9 cellular contexts compared by ENCODE assay signal in genomic region chr2:68653538-68653982, GRCh38. TPM values are rescaled to one million over a fixed set of nuclear protein-coding genes. Genes with fewer than 3 reads are reported as not detected.
DNase-seq lines count a peak whose midpoint lies in the region; ATAC-seq, FAIRE-seq and TF ChIP-seq lines count a peak whose summit lies in the region.
"Had no signal": no experiment of that assay in that cellular context is flagged by ENCODE, and none has a peak within 500 bp of the region (broad histone marks: within the 10 kb centered on the region; RNA-seq: fewer than 3 reads in every experiment).

No MANE protein-coding gene starts in this region.

- POLR2A ChIA-PET in K562 (lab: Yijun Ruan, JAX): interaction anchor here (0.5 to 3.6 kb wide), 5 partner anchors 9 to 1316 kb away, joined by 3 to 14 read pairs (median 4); partner anchors contain the start of gene PROKR1

- no peak overlapping the region for H3K4me3 ChIP-seq in RWPE2 (ENCODE audit: severe bottlenecking)
- no peak overlapping the region for H3K4me3 ChIP-seq in K562
- H3K4me3 ChIP-seq in skeletal muscle cell (ENCODE audit: low read depth, low read length): no peak overlapping the region

- CTCF ChIA-PET in K562 (lab: Yijun Ruan, JAX; ENCODE audit: low intra/inter-chr PET ratio): no interaction called here

- H3K36me3 ChIP-seq in RWPE2 (ENCODE audit: low read depth) (no peaks in the 10 kb centered on the region), K562 (ENCODE audit: control insufficient read depth, insufficient read depth, low read length) (no peaks in the 10 kb centered on the region; the same call in 2 of the 3 replicates)

- H3K9me1 ChIP-seq in K562 (ENCODE audit: control insufficient read depth, insufficient read depth, low read length): no peaks in the 10 kb centered on the region

- BruUV-seq in K562 (replicated peaks; lab: Mats Ljungman, UMichigan): no TSS peak

- peak overlapping the region; percentile 72 for H3K4me2 ChIP-seq in K562 (ENCODE audit: insufficient read depth, low read length)

- in situ Hi-C loops in K562 (cut with MboI): no loop called here

- WGBS in K562 (ENCODE audit: insufficient coverage, low coverage, missing lambda C conversion rate): 0% methylated on average over 10 of the region's 10 CpGs

- H3K27me3 ChIP-seq in RWPE2 (ENCODE audit: insufficient read depth, poor library complexity, severe bottlenecking) (no peaks in the 10 kb centered on the region), K562 (ENCODE audit: control insufficient read depth in 2 of 2, insufficient read depth in 2 of 2, low read length in 2 of 2) (no peaks in the 10 kb centered on the region)

- TF ChIP-seq CTCF in RWPE2 (IDR thresholded peaks at IDR 0.05; ENCODE audit: poor library complexity, severe bottlenecking) (no peak), K562 (IDR thresholded peaks at IDR 0.05 in 2 of 3, conservative IDR thresholded peaks at IDR 0.05 in 1 of 3; ENCODE audit: insufficient read depth in 2 of 3, low read depth in 1 of 3, low read length in 3 of 3) (no peak)

- no peak for TF ChIP-seq POLR2A in K562 (conservative IDR thresholded peaks at IDR 0.05)

- no peaks in the 10 kb centered on the region for H3K9me3 ChIP-seq in RWPE2 (ENCODE audit: severe bottlenecking)
- H3K9me3 ChIP-seq in K562 (replicated peaks; ENCODE audit: control insufficient read depth, insufficient read depth, low read depth, low read length): no peaks in the 10 kb centered on the region

- H4K20me1 ChIP-seq in K562 (replicated peaks; ENCODE audit: control insufficient read depth, insufficient read depth, low read length): no peaks in the 10 kb centered on the region

- H3K27ac ChIP-seq in RWPE2 (ENCODE audit: poor library complexity, severe bottlenecking) (no peak overlapping the region), K562 (ENCODE audit: extremely low read depth, low read depth, low read length) (peak overlapping the region; percentile 61)
- H3K27ac ChIP-seq: parathyroid adenoma had no signal

- TF ChIP-seq RAD21 in K562 (CRISPR knock-in tag; conservative IDR thresholded peaks at IDR 0.05 in 1 of 2, IDR thresholded peaks at IDR 0.05 in 1 of 2): no peak; a peak in 1 of 4 replicates

- ATAC-seq in GM18867 (IDR thresholded peaks at IDR 0.05; ENCODE audit: unreplicated experiment): peak; percentile 88
- ATAC-seq in HG02798 (IDR thresholded peaks at IDR 0.05; ENCODE audit: poor library complexity, unreplicated experiment): peak; percentile 77
- peak; percentile 76 for ATAC-seq in RWPE2 (ENCODE audit: low read depth)
- peak; percentile 56 for ATAC-seq in K562

- no peak; the same call in 1 of the 2 replicates for TF ChIP-seq EP300 in K562 (IDR thresholded peaks at IDR 0.05; ENCODE audit: low read length)

- H3K9ac ChIP-seq in K562 (ENCODE audit: insufficient read depth in 1 of 2, low read depth in 2 of 2, low read length in 2 of 2): peak overlapping the region; percentile 24 to 26; a peak in 2 of 4 replicates
- H3K9ac ChIP-seq: parathyroid adenoma had no signal

- no peak for DNase-seq in RWPE2 (ENCODE audit: low spot score)
- DNase-seq in K562 (ENCODE audit: extremely low read depth in 1 of 4, low spot score in 3 of 4): peak; percentile 41 to 87 (median 56)
- DNase-seq in skeletal muscle cell (ENCODE audit: low read depth): peak; percentile 37
- DNase-seq in NCI-H2171 (lab: John Stamatoyannopoulos, UW): no peak
- no peak for DNase-seq in NCI-H146 treated with DMSO at 0.1 percent for 48 hours (lab: John Stamatoyannopoulos, UW; ENCODE audit: unreplicated experiment)
- DNase-seq in AG20443 (ENCODE audit: low spot score): no peak

- intact Hi-C loops in K562 (cut with micrococcal nuclease): no loop called here

- H3K4me1 ChIP-seq in RWPE2 (ENCODE audit: insufficient read depth, poor library complexity, severe bottlenecking): no peaks in the 10 kb centered on the region
- peaks cover 18 to 40% of the 10 kb centered on the region in 2 experiments for H3K4me1 ChIP-seq in K562 (replicated peaks in 1 of 2; ENCODE audit: control insufficient read depth in 2 of 2, insufficient read depth in 2 of 2, low read length in 2 of 2)
- H3K4me1 ChIP-seq: parathyroid adenoma had no signal

- FAIRE-seq in K562 (lab: Jason Lieb, UNC): peak; percentile 86

- no peaks in the 10 kb centered on the region for H3K79me2 ChIP-seq in K562 (ENCODE audit: control insufficient read depth, insufficient read depth, low read length)
- H3K79me2 ChIP-seq: parathyroid adenoma had no signal

- H2AFZ ChIP-seq in K562 (ENCODE audit: low read depth, low read length): peak overlapping the region; percentile 84
- H2AFZ ChIP-seq: parathyroid adenoma had no signal

TF ChIP-seq in K562, 482 proteins besides CTCF, POLR2A, EP300 and RAD21 (continues in another document):
- peak; percentile 74 for TF ChIP-seq ARID1B (IDR thresholded peaks at IDR 0.05)
- 0 out of 4 replicates have a peak, but pooled peaks of 1 of the 2 experiments have one; percentile 30 for TF ChIP-seq MNT (conservative IDR thresholded peaks at IDR 0.05)
- no peak for TF ChIP-seq ZNF785 (CRISPR knock-in tag; IDR thresholded peaks at IDR 0.05)
- TF ChIP-seq CLOCK (CRISPR knock-in tag; IDR thresholded peaks at IDR 0.05; ENCODE audit: borderline replicate concordance): no peak
- peak; percentile 44; the same call in 1 of the 2 replicates for TF ChIP-seq SMARCC2 (IDR thresholded peaks at IDR 0.05; ENCODE audit: low read depth)
- no peak for TF ChIP-seq SAFB (IDR thresholded peaks at IDR 0.05; ENCODE audit: borderline replicate concordance, low read depth, low read length)
- no peak for TF ChIP-seq ZBTB1 (CRISPR knock-in tag; IDR thresholded peaks at IDR 0.05; ENCODE audit: borderline replicate concordance, low read depth)
- no peak for TF ChIP-seq POLR2B (IDR thresholded peaks at IDR 0.05; ENCODE audit: low read depth, partially characterized antibody)
- TF ChIP-seq SOX6 (IDR thresholded peaks at IDR 0.05): peak; percentile 62
- TF ChIP-seq XRCC5 (IDR thresholded peaks at IDR 0.05; ENCODE audit: low read depth, low read length): no peak
- peak; percentile 65 for TF ChIP-seq ETV5 (CRISPR knock-in tag; IDR thresholded peaks at IDR 0.05; ENCODE audit: low read depth)
- no peak for TF ChIP-seq FOXJ3 (CRISPR knock-in tag; IDR thresholded peaks at IDR 0.05)
- TF ChIP-seq RCOR1 (IDR thresholded peaks at IDR 0.05; ENCODE audit: borderline replicate concordance in 1 of 2, low read depth in 2 of 2, low read length in 2 of 2): peak in 1 of 2 experiments; percentile 65; a peak in 1 of 4 replicates
- TF ChIP-seq SPI1 (IDR thresholded peaks at IDR 0.05; ENCODE audit: borderline replicate concordance, low read depth, low read length): 0 out of 2 replicates have a peak, but pooled peaks have one; percentile 7

RNA-seq across cellular contexts. Expression of gene PROKR1, which starts 10.2 kb away (rescaled TPM):
- total RNA-seq in K562 (2011; cell fraction: chromatin; rRNA removed; ENCODE audit: low replicate concordance): 0.09 and 0.21 TPM in 2 replicates
- 0.17 and 0.26 TPM in 2 replicates for total RNA-seq in K562 (2011; cell fraction: nucleolus; rRNA removed)
- total RNA-seq in K562 (2011; cell fraction: nucleoplasm; rRNA removed): 0.15 and 0.23 TPM in 2 replicates
- total RNA-seq in K562 (2014; rRNA removed): 0.05 and 0.08 TPM in 2 replicates
- 0.10 and 0.15 TPM in 2 replicates for total RNA-seq in K562 (2014; rRNA removed; fragmentation: Illumina TruSeq; extraction: Trizol)
- 0.08 and 0.11 TPM in 2 replicates for total RNA-seq in K562 (2015; rRNA removed; fragmentation: Illumina TruSeq; extraction: Trizol)
- total RNA-seq in K562 (2021): 0.18 and 0.22 TPM in 2 replicates
- 0.07 TPM in 1 of 2 replicates, not detected in the other for polyA plus RNA-seq in K562 (2011; rRNA removed)
- not detected in 2 replicates for polyA plus RNA-seq in K562 (2011; cell fraction: cytosol; rRNA removed)
- polyA plus RNA-seq in K562 (2011; cell fraction: nucleus; rRNA removed): 0.06 TPM in 1 of 2 replicates, not detected in the other
- polyA plus RNA-seq in K562 (2012): 0.15 and 0.27 TPM in 2 replicates
- polyA plus RNA-seq in K562 (2014; fragmentation: Illumina TruSeq; extraction: Trizol): 0.06 and 0.16 TPM in 2 replicates
- under 1 TPM in 1 of 2 experiments, not detected in 1; 0.03 TPM for polyA plus RNA-seq in K562 (2014; fragmentation: Nextera tagmentation; extraction: Ambion mirVana)
- polyA plus RNA-seq in K562 (2014; rRNA removed): 0.01 TPM in 1 of 2 replicates, not detected in the other
- polyA minus RNA-seq in K562 (2011; rRNA and poly(A)+ RNA removed): 0.14 TPM in 1 of 2 replicates, not detected in the other
- polyA minus RNA-seq in K562 (2011; cell fraction: cytosol; rRNA and poly(A)+ RNA removed): not detected in 2 replicates
- polyA minus RNA-seq in K562 (2011; cell fraction: nucleus; rRNA and poly(A)+ RNA removed): not detected in 2 replicates

Comparison
In these comparisons a context has a peak if more than half of its experiments do, and no peak if none do; other contexts are left out.
1. DNase-seq: peak in K562 (4 of 4) and skeletal muscle cell (single experiment); none in RWPE2 (single experiment), NCI-H2171 (single experiment), NCI-H146 treated with DMSO at 0.1 percent for 48 hours (single experiment) and AG20443 (single experiment).
2. Peak in every context shown above with its lines, with median percentiles within 50 percentile points of each other: ATAC-seq.